ENCODE assay signal across 20 cellular contexts in genomic region chr11:108643974-108644373, GRCh38. TPM values are rescaled to one million over a fixed set of nuclear protein-coding genes. Genes with fewer than 3 reads are reported as not detected.
DNase-seq lines count a peak whose midpoint lies in the region; ATAC-seq, FAIRE-seq and TF ChIP-seq lines count a peak whose summit lies in the region.
"Had no signal": no experiment of that assay in that cellular context is flagged by ENCODE, and none has a peak within 500 bp of the region (broad histone marks: within the 10 kb centered on the region; RNA-seq: fewer than 3 reads in every experiment).

No MANE protein-coding gene starts in this region.

- in situ Hi-C loops in K562 (cut with MboI), result loop anchor here (5.0 to 10.0 kb wide), 2 partner anchors 229 to 522 kb away; partner anchors contain the start of gene ACAT1

- H2AFZ ChIP-seq in H9 (ENCODE audit: low read length) (no peak overlapping the region), K562 (ENCODE audit: low read depth, low read length) (0 out of 2 replicates have a peak overlapping the region, but pooled peaks have one; percentile 41), parathyroid adenoma (peak overlapping the region; percentile 29)

- TF ChIP-seq EP300 in K562 (IDR thresholded peaks at IDR 0.05; ENCODE audit: low read length), result no peak

- no peak overlapping the region for H2BK5ac ChIP-seq in H9 (ENCODE audit: insufficient read length, low read length)

- H2AK5ac ChIP-seq in H9 (ENCODE audit: insufficient read length, low read length), result no peak overlapping the region

- CTCF ChIA-PET in K562 (lab: Yijun Ruan, JAX; ENCODE audit: low intra/inter-chr PET ratio), result no interaction called here

- peaks cover 4 to 23% (median 16%) of the 10 kb centered on the region in 3 experiments; a peak in 5 of 7 replicates for H3K36me3 Mint-ChIP-seq in H9 (ENCODE audit: insufficient read depth in 1 of 3, low read depth in 3 of 3)
- H3K36me3 Mint-ChIP-seq: CD14-positive monocyte; CD4-positive, alpha-beta memory T cell; IgD-negative memory B cell had no signal

- H4K91ac ChIP-seq in H9 (ENCODE audit: insufficient read length, low read depth, low read length), result no peak overlapping the region

- H3K4me1 Mint-ChIP-seq in H9, result peaks cover 34 to 41% of the 10 kb centered on the region in 2 experiments
- H3K4me1 Mint-ChIP-seq: CD14-positive monocyte, IgD-negative memory B cell had no signal

- H3K56ac ChIP-seq in H9 (ENCODE audit: insufficient read length, low read depth, low read length), result no peak overlapping the region

- no peak overlapping the region for H3K14ac ChIP-seq in H9 (ENCODE audit: insufficient read depth, low read length)

- H3K27me3 Mint-ChIP-seq in H9 (ENCODE audit: low read depth), result no peaks in the 10 kb centered on the region
- H3K27me3 Mint-ChIP-seq: IgD-negative memory B cell had no signal

- H3K4ac ChIP-seq in H9 (ENCODE audit: low read depth, low read length), result no peak overlapping the region

- H3K79me1 ChIP-seq in H9 (ENCODE audit: insufficient read depth, low read depth, low read length, poor library complexity, severe bottlenecking), result no peaks in the 10 kb centered on the region

- no peaks in the 10 kb centered on the region for H3K9me1 ChIP-seq in K562 (ENCODE audit: control insufficient read depth, insufficient read depth, low read length)

- no peak overlapping the region for H2BK15ac ChIP-seq in H9 (ENCODE audit: low read depth, low read length)

- no peaks in the 10 kb centered on the region for H3K4me1 ChIP-seq in H9 (ENCODE audit: insufficient read depth, low read length)
- H3K4me1 ChIP-seq in K562 (replicated peaks in 1 of 2; ENCODE audit: control insufficient read depth in 2 of 2, insufficient read depth in 2 of 2, low read length in 2 of 2), result peaks cover 0 to 2% of the 10 kb centered on the region in 2 experiments; a peak in 3 of 5 replicates
- peaks cover 10% of the 10 kb centered on the region for H3K4me1 ChIP-seq in parathyroid adenoma
- H3K4me1 ChIP-seq: BLaER1 had no signal

- H3T11ph ChIP-seq in H9 (ENCODE audit: low read length), result no peak overlapping the region

- DNase-seq in H9 (no peak), K562 (ENCODE audit: extremely low read depth in 1 of 4, low spot score in 3 of 4) (no peak), left lobe of liver (ENCODE audit: low spot score) (no peak), AG08395 (ENCODE audit: low spot score) (no peak)
- DNase-seq: ACHN; CD4-positive, alpha-beta memory T cell; DMS79 treated with DMSO at 0.1 percent for 48 hours; GF-D8; GOT3; Kasumi-1; KG1 had no signal

- TF ChIP-seq RAD21 in K562 (CRISPR knock-in tag; conservative IDR thresholded peaks at IDR 0.05 in 1 of 2, IDR thresholded peaks at IDR 0.05 in 1 of 2), result no peak

- H4K20me1 ChIP-seq in H9 (ENCODE audit: control insufficient read depth, insufficient read depth, insufficient read length) (no peaks in the 10 kb centered on the region), K562 (replicated peaks; ENCODE audit: control insufficient read depth, insufficient read depth, low read length) (no peaks in the 10 kb centered on the region)
- H4K20me1 ChIP-seq: BLaER1 had no signal

- no TSS peak for BruUV-seq in K562 (replicated peaks; lab: Mats Ljungman, UMichigan)

- no peak overlapping the region for H2BK12ac ChIP-seq in H9 (ENCODE audit: insufficient read length, low read depth, low read length)

- H3K9me3 Mint-ChIP-seq in H9, result peaks cover 18 to 23% of the 10 kb centered on the region in 2 experiments
- H3K9me3 Mint-ChIP-seq: CD14-positive monocyte; CD4-positive, alpha-beta memory T cell; IgD-negative memory B cell had no signal

- H3K27ac Mint-ChIP-seq in H9, result peak overlapping the region; percentile 0 to 69 (median 38); a peak in 2 of 7 replicates
- H3K27ac Mint-ChIP-seq: CD14-positive monocyte; CD4-positive, alpha-beta memory T cell; IgD-negative memory B cell had no signal

- H3K4me3 Mint-ChIP-seq in H9, result no peak overlapping the region
- H3K4me3 Mint-ChIP-seq: CD14-positive monocyte; CD4-positive, alpha-beta memory T cell; IgD-negative memory B cell had no signal

- no peak for TF ChIP-seq POLR2A in K562 (conservative IDR thresholded peaks at IDR 0.05)

- no peak overlapping the region for H3K27ac ChIP-seq in H9 (ENCODE audit: insufficient read length, low read depth, low read length)
- H3K27ac ChIP-seq in K562 (ENCODE audit: extremely low read depth, low read depth, low read length), result no peak overlapping the region
- H3K27ac ChIP-seq in parathyroid adenoma, result peak overlapping the region; percentile 11
- H3K27ac ChIP-seq: BLaER1, HL-60 had no signal

- H3K36me3 ChIP-seq in K562 (ENCODE audit: control insufficient read depth, insufficient read depth, low read length) (no peaks in the 10 kb centered on the region), parathyroid adenoma (ENCODE audit: control insufficient read depth, insufficient read depth, low read length) (no peaks in the 10 kb centered on the region)
- H3K36me3 ChIP-seq: BLaER1, HAP-1 had no signal

- no peaks in the 10 kb centered on the region for H3K23me2 ChIP-seq in H9 (ENCODE audit: insufficient read length, low read depth, low read length, poor library complexity, severe bottlenecking)

- ATAC-seq in K562 (no peak), left lobe of liver (peak; percentile 14), GM18520 (IDR thresholded peaks at IDR 0.05; ENCODE audit: unreplicated experiment) (no peak), HG02588 (IDR thresholded peaks at IDR 0.05; ENCODE audit: unreplicated experiment) (no peak)

- H4K8ac ChIP-seq in H9 (replicated peaks; ENCODE audit: insufficient read length, low read depth, low read length), result no peak overlapping the region

- H3K4me2 ChIP-seq in H9 (ENCODE audit: insufficient read depth, insufficient read length, low read length), result no peak overlapping the region
- no peak overlapping the region for H3K4me2 ChIP-seq in K562 (ENCODE audit: insufficient read depth, low read length)
- H3K4me2 ChIP-seq in parathyroid adenoma (ENCODE audit: low read length), result no peak overlapping the region
- H3K4me2 ChIP-seq: BLaER1 had no signal

- no peak overlapping the region for H2BK20ac ChIP-seq in H9 (ENCODE audit: low read depth, low read length, poor library complexity, severe bottlenecking)

- H3K9me3 ChIP-seq in H9 (ENCODE audit: control insufficient read depth, low read depth, low read length) (peaks cover 6% of the 10 kb centered on the region), K562 (replicated peaks; ENCODE audit: control insufficient read depth, insufficient read depth, low read depth, low read length) (no peaks in the 10 kb centered on the region), parathyroid adenoma (ENCODE audit: control insufficient read depth, low read length) (no peaks in the 10 kb centered on the region)
- H3K9me3 ChIP-seq: BLaER1, HAP-1 had no signal

- H3K23ac ChIP-seq in H9 (ENCODE audit: insufficient read length, low read depth, low read length), result no peak overlapping the region

- H2BK120ac ChIP-seq in H9 (ENCODE audit: low read depth, low read length, poor library complexity, severe bottlenecking), result no peak overlapping the region

- TF ChIP-seq CTCF in H9 (conservative IDR thresholded peaks at IDR 0.05) (no peak), K562 (IDR thresholded peaks at IDR 0.05 in 2 of 3, conservative IDR thresholded peaks at IDR 0.05 in 1 of 3; ENCODE audit: insufficient read depth in 2 of 3, low read depth in 1 of 3, low read length in 3 of 3) (no peak), parathyroid adenoma (IDR thresholded peaks at IDR 0.05) (no peak)

- no peaks in the 10 kb centered on the region for H3K79me2 ChIP-seq in H9 (ENCODE audit: insufficient read depth, low read length)
- no peaks in the 10 kb centered on the region for H3K79me2 ChIP-seq in K562 (ENCODE audit: control insufficient read depth, insufficient read depth, low read length)
- no peaks in the 10 kb centered on the region for H3K79me2 ChIP-seq in parathyroid adenoma

- no peak overlapping the region for H4K5ac ChIP-seq in H9 (ENCODE audit: insufficient read length, low read depth, low read length)

- H3K27me3 ChIP-seq in H9 (ENCODE audit: insufficient read depth, low read length), result no peaks in the 10 kb centered on the region
- H3K27me3 ChIP-seq in K562 (ENCODE audit: control insufficient read depth in 2 of 2, insufficient read depth in 2 of 2, low read length in 2 of 2), result no peaks in the 10 kb centered on the region
- H3K27me3 ChIP-seq in parathyroid adenoma (ENCODE audit: control insufficient read depth, insufficient read depth, low read length), result no peaks in the 10 kb centered on the region
- H3K27me3 ChIP-seq: BLaER1 had no signal

- FAIRE-seq in K562 (lab: Jason Lieb, UNC), result no peak
- FAIRE-seq: A204.1 had no signal

- intact Hi-C loops in K562 (cut with micrococcal nuclease), result loop anchor here (10.0 kb wide), 1 partner anchor 309 kb away; no protein-coding TSS in a partner anchor

- H3K4me3 ChIP-seq in K562 (no peak overlapping the region), parathyroid adenoma (ENCODE audit: low read depth, low read length) (no peak overlapping the region)
- H3K4me3 ChIP-seq: BLaER1, HAP-1 had no signal

- no peak overlapping the region for H3K9ac ChIP-seq in H9 (ENCODE audit: extremely low read depth, insufficient read length, low read length)
- no peak overlapping the region for H3K9ac ChIP-seq in K562 (ENCODE audit: insufficient read depth in 1 of 2, low read depth in 2 of 2, low read length in 2 of 2)
- no peak overlapping the region for H3K9ac ChIP-seq in parathyroid adenoma
- H3K9ac ChIP-seq: BLaER1 had no signal

- H3K18ac ChIP-seq in H9 (ENCODE audit: insufficient read length, low read depth, low read length), result no peak overlapping the region

- WGBS in H9 (ENCODE audit: extremely low coverage, insufficient read length, low lambda C conversion rate), result no CpG with 5 or more reads among the region's 1 CpG
- 18% methylated on average over 1 of the region's 1 CpG for WGBS in K562 (ENCODE audit: insufficient coverage, low coverage, missing lambda C conversion rate)

- POLR2A ChIA-PET in K562 (lab: Yijun Ruan, JAX), result interaction anchor here (1.3 kb wide), 1 partner anchor 522 kb away, joined by 4 read pairs; the partner anchor contains the start of gene ACAT1

RNA-seq across cellular contexts. Expression of gene DDX10, which starts 20.9 kb away (rescaled TPM):
- total RNA-seq in H9 (2021), result 46.2 and 48.3 TPM in 2 replicates
- 29.3 and 73.7 TPM in 2 replicates for total RNA-seq in K562 (2011; cell fraction: chromatin; rRNA removed; ENCODE audit: low replicate concordance)
- 23.7 and 24.2 TPM in 2 replicates for total RNA-seq in K562 (2011; cell fraction: nucleolus; rRNA removed)
- 33.8 and 41.2 TPM in 2 replicates for total RNA-seq in K562 (2011; cell fraction: nucleoplasm; rRNA removed)
- total RNA-seq in K562 (2014; rRNA removed), result 48.3 and 50.0 TPM in 2 replicates
- total RNA-seq in K562 (2014; rRNA removed; fragmentation: Illumina TruSeq; extraction: Trizol), result 77.2 and 83.6 TPM in 2 replicates
- total RNA-seq in K562 (2015; rRNA removed; fragmentation: Illumina TruSeq; extraction: Trizol), result 69.1 and 72.5 TPM in 2 replicates
- total RNA-seq in K562 (2021), result 64.6 and 66.6 TPM in 2 replicates
- polyA plus RNA-seq in K562 (2011; rRNA removed), result 41.7 and 50.7 TPM in 2 replicates
- 30.1 and 51.2 TPM in 2 replicates for polyA plus RNA-seq in K562 (2011; cell fraction: cytosol; rRNA removed)
- polyA plus RNA-seq in K562 (2011; cell fraction: nucleus; rRNA removed), result 29.6 and 31.2 TPM in 2 replicates
- polyA plus RNA-seq in K562 (2012), result 17.6 and 41.4 TPM in 2 replicates
- polyA plus RNA-seq in K562 (2014; fragmentation: Illumina TruSeq; extraction: Trizol), result 61.0 and 94.6 TPM in 2 replicates
- 10 to 100 TPM; 33.9 to 40.8 TPM for polyA plus RNA-seq in K562 (2014; fragmentation: Nextera tagmentation; extraction: Ambion mirVana)
- polyA plus RNA-seq in K562 (2014; rRNA removed), result 42.1 and 45.9 TPM in 2 replicates
- 105 and 107 TPM in 2 replicates for polyA minus RNA-seq in K562 (2011; rRNA and poly(A)+ RNA removed)
- polyA minus RNA-seq in K562 (2011; cell fraction: cytosol; rRNA and poly(A)+ RNA removed), result 33.5 and 34.0 TPM in 2 replicates
- polyA minus RNA-seq in K562 (2011; cell fraction: nucleus; rRNA and poly(A)+ RNA removed), result 47.0 and 54.5 TPM in 2 replicates
- 10.0 TPM for total RNA-seq in left lobe of liver

RNA-seq across cellular contexts. Expression of gene EXPH5, which starts 50.4 kb away (rescaled TPM):
- total RNA-seq in H9 (2021) (3.1 and 4.0 TPM in 2 replicates), K562 (2014; rRNA removed) (4.2 TPM in 2 replicates), K562 (2014; rRNA removed; fragmentation: Illumina TruSeq; extraction: Trizol) (6.1 and 7.3 TPM in 2 replicates), K562 (2015; rRNA removed; fragmentation: Illumina TruSeq; extraction: Trizol) (5.6 and 5.7 TPM in 2 replicates), K562 (2021) (6.8 and 8.5 TPM in 2 replicates), left lobe of liver (12.8 TPM)
- 3.2 and 15.6 TPM in 2 replicates for total RNA-seq in K562 (2011; cell fraction: chromatin; rRNA removed; ENCODE audit: low replicate concordance)
- total RNA-seq in K562 (2011; cell fraction: nucleolus; rRNA removed), result 2.0 and 4.3 TPM in 2 replicates
- total RNA-seq in K562 (2011; cell fraction: nucleoplasm; rRNA removed), result 5.7 and 8.6 TPM in 2 replicates
- polyA plus RNA-seq in K562 (2011; rRNA removed) (4.8 and 6.2 TPM in 2 replicates), K562 (2014; fragmentation: Illumina TruSeq; extraction: Trizol) (1.8 and 2.0 TPM in 2 replicates), K562 (2014; fragmentation: Nextera tagmentation; extraction: Ambion mirVana) (1 to 10 TPM; 1.3 to 4.8 TPM), K562 (2014; rRNA removed) (2.4 and 2.6 TPM in 2 replicates)
- polyA plus RNA-seq in K562 (2011; cell fraction: cytosol; rRNA removed), result 1.4 and 2.8 TPM in 2 replicates
- 3.5 and 6.0 TPM in 2 replicates for polyA plus RNA-seq in K562 (2011; cell fraction: nucleus; rRNA removed)
- 0.48 and 0.76 TPM in 2 replicates for polyA plus RNA-seq in K562 (2012)
- 16.7 and 23.8 TPM in 2 replicates for polyA minus RNA-seq in K562 (2011; rRNA and poly(A)+ RNA removed)
- polyA minus RNA-seq in K562 (2011; cell fraction: cytosol; rRNA and poly(A)+ RNA removed), result 6.1 and 6.3 TPM in 2 replicates
- polyA minus RNA-seq in K562 (2011; cell fraction: nucleus; rRNA and poly(A)+ RNA removed), result 4.2 and 12.2 TPM in 2 replicates
